Comparison of ENCODE assay signal across 1 cellular context in genomic region chr19:4669723-4670480, GRCh38.
A peak's percentile ranks its signal among the peaks of the same experiment; 100 is the strongest.
TF ChIP-seq lines count a peak whose summit lies in the region.

MYDGF (minus strand) TSS chr19:4670342; CDS start chr19:4670334, 8 bp downstream.

TF ChIP-seq in HepG2, 621 proteins besides CTCF, POLR2A, EP300 and RAD21 (continued from another document and continues in another):
- TF ChIP-seq HOMEZ (CRISPR knock-in tag; IDR thresholded peaks at IDR 0.05; ENCODE audit: low read depth) (no peak), ZNF329 (CRISPR knock-in tag; IDR thresholded peaks at IDR 0.05; ENCODE audit: low read depth) (peak; percentile 63; the same call in 1 of the 2 replicates), ARID5B (CRISPR knock-in tag; IDR thresholded peaks at IDR 0.05) (peak; percentile 45; the same call in 1 of the 2 replicates), HDAC1 (CRISPR knock-in tag; IDR thresholded peaks at IDR 0.05) (peak; percentile 85), CHD4 (IDR thresholded peaks at IDR 0.05; ENCODE audit: borderline replicate concordance, low read length) (no peak), MBD4 (IDR thresholded peaks at IDR 0.05; ENCODE audit: borderline replicate concordance, low read length) (no peak), SPEN (CRISPR knock-in tag; IDR thresholded peaks at IDR 0.05; ENCODE audit: low read depth) (peak; percentile 67; the same call in 1 of the 2 replicates), FOXA1 (IDR thresholded peaks at IDR 0.05) (no peak), FOXA1 (CRISPR knock-in tag; IDR thresholded peaks at IDR 0.05) (peak; percentile 51; the same call in 1 of the 2 replicates), FOXK1 (CRISPR knock-in tag; IDR thresholded peaks at IDR 0.05; ENCODE audit: borderline replicate concordance, low read depth) (0 out of 2 replicates have a peak, but pooled peaks have one; percentile 29), ZNF138 (CRISPR knock-in tag; IDR thresholded peaks at IDR 0.05; ENCODE audit: low read depth) (peak; percentile 89), MXD1 (CRISPR knock-in tag; IDR thresholded peaks at IDR 0.05) (peak; percentile 81), NFRKB (IDR thresholded peaks at IDR 0.05) (no peak), KLF12 (CRISPR knock-in tag; IDR thresholded peaks at IDR 0.05; ENCODE audit: borderline replicate concordance) (peak; percentile 42), THAP9 (CRISPR knock-in tag; IDR thresholded peaks at IDR 0.05; ENCODE audit: borderline replicate concordance) (peak; percentile 41; the same call in 1 of the 2 replicates), ZUFSP (CRISPR knock-in tag; IDR thresholded peaks at IDR 0.05; ENCODE audit: borderline replicate concordance) (no peak), DPF2 (CRISPR knock-in tag; IDR thresholded peaks at IDR 0.05; ENCODE audit: borderline replicate concordance, low read depth) (no peak), ZNF224 (CRISPR knock-in tag; IDR thresholded peaks at IDR 0.05) (no peak), RNF219 (CRISPR knock-in tag; IDR thresholded peaks at IDR 0.05) (no peak), MAX (IDR thresholded peaks at IDR 0.05) (peak; percentile 93), U2AF2 (IDR thresholded peaks at IDR 0.05; ENCODE audit: low read depth, low read length) (no peak), POGK (CRISPR knock-in tag; conservative IDR thresholded peaks at IDR 0.05) (peak; percentile 74; the same call in 1 of the 2 replicates), ARID3A (IDR thresholded peaks at IDR 0.05; ENCODE audit: low read depth, low read length) (peak; percentile 20; the same call in 1 of the 2 replicates), SMAD9 (CRISPR knock-in tag; IDR thresholded peaks at IDR 0.05) (no peak)
